8 cellular contexts compared by ENCODE assay signal in the genomic region with DNA sequence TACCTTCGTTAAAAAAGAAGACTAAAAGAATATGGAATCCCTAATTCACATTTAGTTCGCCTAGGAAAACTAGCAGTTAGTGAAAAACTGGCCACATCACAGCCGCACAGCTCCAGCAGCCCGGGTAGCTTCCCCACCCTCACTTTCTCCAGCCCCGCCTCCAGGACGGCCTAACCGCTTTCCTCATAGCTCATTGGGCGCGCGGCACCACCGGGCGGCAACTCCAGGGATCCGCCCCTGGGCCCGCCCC. TPM values are rescaled to one million over a fixed set of nuclear protein-coding genes. Genes with fewer than 3 reads are reported as not detected.
DNase-seq lines count a peak whose midpoint lies in the region; ATAC-seq and TF ChIP-seq lines count a peak whose summit lies in the region.

No MANE protein-coding gene starts in this region.

- TF ChIP-seq CTCF in hepatocyte (IDR thresholded peaks at IDR 0.05; ENCODE audit: poor library complexity) = no peak

- H3K27me3 ChIP-seq in hepatocyte (no peaks in the 10 kb centered on the region), skeletal muscle satellite cell (ENCODE audit: control insufficient read depth, insufficient read depth, low read length) (no peaks in the 10 kb centered on the region)

- no peaks in the 10 kb centered on the region for H3K9me2 ChIP-seq in hepatocyte (replicated peaks; ENCODE audit: insufficient read depth)

- H3K36me3 ChIP-seq in hepatocyte (replicated peaks; ENCODE audit: insufficient read depth, low read depth) (no peaks in the 10 kb centered on the region), skeletal muscle satellite cell (ENCODE audit: insufficient read depth, low read length) (no peaks in the 10 kb centered on the region)

- H3K9me3 ChIP-seq in hepatocyte (ENCODE audit: low read depth) (no peaks in the 10 kb centered on the region), skeletal muscle satellite cell (replicated peaks; ENCODE audit: low read length) (no peaks in the 10 kb centered on the region)

- peaks cover 40% of the 10 kb centered on the region for H4K20me1 ChIP-seq in hepatocyte (ENCODE audit: insufficient read depth, poor library complexity, severe bottlenecking)

- WGBS in hepatocyte (ENCODE audit: low lambda C conversion rate, missing lambda C conversion rate) = 2% methylated on average over 12 of the region's 14 CpGs

- DNase-seq in activated naive CD4-positive, alpha-beta T cell treated with Interleukin-2 at 50 U/mL for 16 hours = peak; percentile 99
- DNase-seq in activated naive CD4-positive, alpha-beta T cell (lab: John Stamatoyannopoulos, UW) = no peak
- DNase-seq in OCI-M1 (lab: John Stamatoyannopoulos, UW) = peak; percentile 100
- peak; percentile 92 for DNase-seq in amniotic epithelial cell (ENCODE audit: low read depth)
- DNase-seq in hepatocyte (ENCODE audit: low spot score) = peak; percentile 100
- DNase-seq in COLO668 (lab: John Stamatoyannopoulos, UW; ENCODE audit: unreplicated experiment) = no peak

- H2AFZ ChIP-seq in hepatocyte = peak overlapping the region; percentile 54

- peak overlapping the region; percentile 71 for H3K27ac ChIP-seq in hepatocyte

- H3K4me1 ChIP-seq in hepatocyte (ENCODE audit: insufficient read depth) = peaks cover 9% of the 10 kb centered on the region
- H3K4me1 ChIP-seq in skeletal muscle satellite cell (ENCODE audit: control insufficient read depth, insufficient read depth, low read length) = peaks cover 8% of the 10 kb centered on the region

- peaks cover 41% of the 10 kb centered on the region for H3K79me2 ChIP-seq in hepatocyte

- peak; percentile 95 for ATAC-seq in HG02884 (IDR thresholded peaks at IDR 0.05; ENCODE audit: unreplicated experiment)

- H3K4me3 ChIP-seq in hepatocyte = peak overlapping the region; percentile 10
- H3K4me3 ChIP-seq in skeletal muscle satellite cell (ENCODE audit: low read length) = peak overlapping the region; percentile 99

- H3K4me2 ChIP-seq in hepatocyte (peak overlapping the region; percentile 75), skeletal muscle satellite cell (ENCODE audit: low read length) (peak overlapping the region; percentile 85)

- peak overlapping the region; percentile 98 for H3K9ac ChIP-seq in skeletal muscle satellite cell (ENCODE audit: low read depth, low read length)

RNA-seq across cellular contexts. Expression of gene MIB1, which starts 0.2 kb away (rescaled TPM):
- total RNA-seq in hepatocyte = 52.9 and 62.3 TPM in 2 replicates
- 6.9 and 8.3 TPM in 2 replicates for polyA plus RNA-seq in hepatocyte
- 26.4 and 37.0 TPM in 2 replicates for total RNA-seq in skeletal muscle satellite cell (2012; rRNA removed)

RNA-seq across cellular contexts. Expression of gene ABHD3, which starts 35.8 kb away (rescaled TPM):
- 51.6 and 60.1 TPM in 2 replicates for total RNA-seq in hepatocyte
- polyA plus RNA-seq in hepatocyte = 45.0 and 45.9 TPM in 2 replicates
- 6.8 TPM in 2 replicates for total RNA-seq in skeletal muscle satellite cell (2012; rRNA removed)

Comparison
In these comparisons a context has a peak if more than half of its experiments do, and no peak if none do; other contexts are left out.
1. DNase-seq: peak in activated naive CD4-positive, alpha-beta T cell treated with Interleukin-2 at 50 U/mL for 16 hours (single experiment), OCI-M1 (single experiment), amniotic epithelial cell (single experiment) and hepatocyte (single experiment); none in activated naive CD4-positive, alpha-beta T cell (0 of 4) and COLO668 (single experiment).